ENCODE assay signal across 8 cellular contexts in the genomic region with DNA sequence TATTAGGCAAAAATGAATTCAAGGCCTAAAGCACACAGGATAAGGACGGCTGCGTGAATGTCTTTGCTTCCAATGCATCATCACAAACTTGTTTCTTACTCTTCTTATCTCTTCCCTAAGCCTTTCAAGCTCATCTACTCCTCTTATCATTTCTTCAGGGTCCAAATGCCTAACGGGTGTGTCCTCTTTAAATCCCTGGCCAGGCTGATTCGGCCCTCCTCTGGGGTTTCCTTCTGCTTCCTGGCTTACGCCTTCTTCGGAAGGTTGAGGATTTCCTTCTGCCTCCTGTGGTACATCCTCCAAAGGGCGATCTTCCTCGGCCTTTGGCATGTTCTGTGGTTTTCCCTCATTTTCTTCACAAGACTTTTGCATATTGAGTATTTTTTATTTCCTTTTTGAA. TPM values are rescaled to one million over a fixed set of nuclear protein-coding genes. Genes with fewer than 3 reads are reported as not detected.
A peak's percentile ranks its signal among the peaks of the same experiment; 100 is the strongest.
DNase-seq lines count a peak whose midpoint lies in the region; ATAC-seq and TF ChIP-seq lines count a peak whose summit lies in the region.

No MANE protein-coding gene starts in this region.

- no peaks in the 10 kb centered on the region for H3K9me3 Mint-ChIP-seq in activated naive CD4-positive, alpha-beta T cell treated with anti-CD3 and anti-CD28 coated beads, Interleukin-2, amount 10 ng/mL, durations not matched to agents 7 days and 5 days
- no peaks in the 10 kb centered on the region for H3K9me3 Mint-ChIP-seq in central memory CD8-positive, alpha-beta T cell

- H3K9me3 ChIP-seq in mesenchymal stem cell (ENCODE audit: control insufficient read depth, low read length) (no peaks in the 10 kb centered on the region), vagina (no peaks in the 10 kb centered on the region)

- TF ChIP-seq POLR2A in vagina (IDR thresholded peaks at IDR 0.05) = no peak

- H3K4me1 ChIP-seq in mesenchymal stem cell (ENCODE audit: control insufficient read depth, insufficient read depth, low read depth, low read length) (peaks cover 2% of the 10 kb centered on the region), vagina (peaks cover 7% of the 10 kb centered on the region)

- H3K18ac ChIP-seq in mesenchymal stem cell (ENCODE audit: low read depth in 1 of 2, low read length in 2 of 2) = no peak overlapping the region

- WGBS in mesenchymal stem cell = 16% methylated on average over 6 of the region's 8 CpGs

- intact Hi-C loops in vagina (cut with DNase I) = no loop called here

- peak overlapping the region; percentile 98 for H3K4me3 Mint-ChIP-seq in activated naive CD4-positive, alpha-beta T cell treated with anti-CD3 and anti-CD28 coated beads, Interleukin-2, amount 10 ng/mL, durations not matched to agents 7 days and 5 days
- H3K4me3 Mint-ChIP-seq in central memory CD8-positive, alpha-beta T cell = peak overlapping the region; percentile 97

- no peaks in the 10 kb centered on the region for H3K27me3 Mint-ChIP-seq in activated naive CD4-positive, alpha-beta T cell treated with anti-CD3 and anti-CD28 coated beads, Interleukin-2, amount 10 ng/mL, durations not matched to agents 7 days and 5 days
- no peaks in the 10 kb centered on the region for H3K27me3 Mint-ChIP-seq in central memory CD8-positive, alpha-beta T cell

- H3K36me3 ChIP-seq in mesenchymal stem cell (ENCODE audit: control insufficient read depth in 1 of 2, insufficient read depth in 2 of 2, low read depth in 1 of 2, low read length in 2 of 2) = peaks cover 3 to 13% of the 10 kb centered on the region in 2 experiments
- H3K36me3 ChIP-seq in vagina = no peaks in the 10 kb centered on the region

- peaks cover 0 to 8% of the 10 kb centered on the region in 2 experiments for H3K27me3 ChIP-seq in mesenchymal stem cell (ENCODE audit: control insufficient read depth in 1 of 2, insufficient read depth in 1 of 2, low read length in 2 of 2)
- no peaks in the 10 kb centered on the region for H3K27me3 ChIP-seq in vagina

- H3K23ac ChIP-seq in mesenchymal stem cell (ENCODE audit: low read length in 2 of 2) = no peak overlapping the region

- H3K9ac ChIP-seq in mesenchymal stem cell (ENCODE audit: low read length) = peak overlapping the region; percentile 93

- no peak overlapping the region for H2BK12ac ChIP-seq in mesenchymal stem cell (ENCODE audit: low read length in 2 of 2)

- H3K4me3 ChIP-seq in mesenchymal stem cell (ENCODE audit: insufficient read depth in 1 of 2, low read depth in 1 of 2, low read length in 2 of 2) (peak overlapping the region in 1 of 2 experiments; percentile 83), vagina (peak overlapping the region; percentile 42 to 67)

- CTCF ChIA-PET in activated naive CD4-positive, alpha-beta T cell treated with anti-CD3 and anti-CD28 coated beads, Interleukin-2, amount 10 ng/mL, durations not matched to agents 7 days and 5 days (lab: Charles Lee) = interaction anchor here (1.4 kb wide), 1 partner anchor 42 kb away, joined by 6 read pairs; no protein-coding TSS in a partner anchor

- no peak for DNase-seq in activated naive CD4-positive, alpha-beta T cell treated with anti-CD3 and anti-CD28 coated beads, Interleukin-2, amount 10 ng/mL, durations not matched to agents 7 days and 5 days
- no peak for DNase-seq in activated naive CD4-positive, alpha-beta T cell treated with anti-CD3 and anti-CD28 coated beads, Interleukin-2, amount 50 U/mL, for 16 hours
- DNase-seq in central memory CD8-positive, alpha-beta T cell (ENCODE audit: low spot score in 2 of 2) = no peak
- DNase-seq in mesenchymal stem cell (peak; percentile 22), vagina (ENCODE audit: extremely low spot score in 2 of 2) (no peak)

- H2AFZ ChIP-seq in mesenchymal stem cell (ENCODE audit: low read depth, low read length) = no peak overlapping the region

- TF ChIP-seq CTCF in vagina (IDR thresholded peaks at IDR 0.05) = no peak

- peaks cover 22% of the 10 kb centered on the region for H3K4me1 Mint-ChIP-seq in activated naive CD4-positive, alpha-beta T cell treated with anti-CD3 and anti-CD28 coated beads, Interleukin-2, amount 10 ng/mL, durations not matched to agents 7 days and 5 days
- H3K4me1 Mint-ChIP-seq in central memory CD8-positive, alpha-beta T cell = peaks cover 21% of the 10 kb centered on the region

- peaks cover 13% of the 10 kb centered on the region for H3K36me3 Mint-ChIP-seq in activated naive CD4-positive, alpha-beta T cell treated with anti-CD3 and anti-CD28 coated beads, Interleukin-2, amount 10 ng/mL, durations not matched to agents 7 days and 5 days
- peaks cover 4% of the 10 kb centered on the region for H3K36me3 Mint-ChIP-seq in central memory CD8-positive, alpha-beta T cell (ENCODE audit: insufficient read depth)

- no peak overlapping the region for H2BK5ac ChIP-seq in mesenchymal stem cell (ENCODE audit: low read depth, low read length, poor library complexity, severe bottlenecking)

- H4K8ac ChIP-seq in mesenchymal stem cell (ENCODE audit: low read length) = no peak overlapping the region

- no peak overlapping the region for H2BK120ac ChIP-seq in mesenchymal stem cell (ENCODE audit: low read depth, low read length)

- no peak overlapping the region for H2BK15ac ChIP-seq in mesenchymal stem cell (ENCODE audit: low read depth, poor library complexity, severe bottlenecking)

- H4K91ac ChIP-seq in mesenchymal stem cell (ENCODE audit: low read length) = no peak overlapping the region

- peak overlapping the region; percentile 97 for H3K27ac Mint-ChIP-seq in activated naive CD4-positive, alpha-beta T cell treated with anti-CD3 and anti-CD28 coated beads, Interleukin-2, amount 10 ng/mL, durations not matched to agents 7 days and 5 days
- H3K27ac Mint-ChIP-seq in central memory CD8-positive, alpha-beta T cell (ENCODE audit: low read depth) = peak overlapping the region; percentile 98

- H3K79me1 ChIP-seq in mesenchymal stem cell (replicated peaks; ENCODE audit: low read length, poor library complexity, severe bottlenecking) = no peaks in the 10 kb centered on the region

- no peak for ATAC-seq in central memory CD8-positive, alpha-beta T cell (replicated peaks; ENCODE audit: extremely low read depth, poor library complexity, severe bottlenecking)
- ATAC-seq in GM18868 (IDR thresholded peaks at IDR 0.05; ENCODE audit: unreplicated experiment) (no peak), HG03439 (IDR thresholded peaks at IDR 0.05; ENCODE audit: unreplicated experiment) (no peak), HG02623 (IDR thresholded peaks at IDR 0.05; ENCODE audit: unreplicated experiment) (no peak)

- H3K4ac ChIP-seq in mesenchymal stem cell (ENCODE audit: low read depth in 1 of 2, low read length in 2 of 2) = no peak overlapping the region

- peak overlapping the region; percentile 93 for H3K27ac ChIP-seq in mesenchymal stem cell (ENCODE audit: low read length, poor library complexity, severe bottlenecking)
- peak overlapping the region; percentile 94 for H3K27ac ChIP-seq in vagina

- H3K14ac ChIP-seq in mesenchymal stem cell (ENCODE audit: low read length in 2 of 2) = no peak overlapping the region

- H3K4me2 ChIP-seq in mesenchymal stem cell (ENCODE audit: low read length, poor library complexity, severe bottlenecking) = peak overlapping the region; percentile 65

- no peak overlapping the region for H2AK5ac ChIP-seq in mesenchymal stem cell (ENCODE audit: low read length, severe bottlenecking)

RNA-seq across cellular contexts. Expression of a gene that starts 1.3 kb away (rescaled TPM):
- polyA plus RNA-seq in mesenchymal stem cell (2013, experiment 1 of 2) = 215 TPM
- 215 TPM for polyA plus RNA-seq in mesenchymal stem cell (2013, experiment 2 of 2)
- total RNA-seq in vagina = 40.3 TPM

RNA-seq across cellular contexts. Expression of a gene that starts 22.9 kb away (rescaled TPM):
- polyA plus RNA-seq in mesenchymal stem cell (2013, experiment 1 of 2) = not detected
- polyA plus RNA-seq in mesenchymal stem cell (2013, experiment 2 of 2) = not detected
- 0.98 TPM for total RNA-seq in vagina

RNA-seq across cellular contexts. Expression of a gene that starts 38.7 kb away (rescaled TPM):
- polyA plus RNA-seq in mesenchymal stem cell (2013, experiment 1 of 2) = 110 TPM
- polyA plus RNA-seq in mesenchymal stem cell (2013, experiment 2 of 2) = 115 TPM
- 32.7 TPM for total RNA-seq in vagina

RNA-seq across cellular contexts. Expression of a gene that starts 57.2 kb away (rescaled TPM):
- 3.2 TPM for polyA plus RNA-seq in mesenchymal stem cell (2013, experiment 1 of 2)
- 3.8 TPM for polyA plus RNA-seq in mesenchymal stem cell (2013, experiment 2 of 2)
- 7.4 TPM for total RNA-seq in vagina
